In the genomic region with DNA sequence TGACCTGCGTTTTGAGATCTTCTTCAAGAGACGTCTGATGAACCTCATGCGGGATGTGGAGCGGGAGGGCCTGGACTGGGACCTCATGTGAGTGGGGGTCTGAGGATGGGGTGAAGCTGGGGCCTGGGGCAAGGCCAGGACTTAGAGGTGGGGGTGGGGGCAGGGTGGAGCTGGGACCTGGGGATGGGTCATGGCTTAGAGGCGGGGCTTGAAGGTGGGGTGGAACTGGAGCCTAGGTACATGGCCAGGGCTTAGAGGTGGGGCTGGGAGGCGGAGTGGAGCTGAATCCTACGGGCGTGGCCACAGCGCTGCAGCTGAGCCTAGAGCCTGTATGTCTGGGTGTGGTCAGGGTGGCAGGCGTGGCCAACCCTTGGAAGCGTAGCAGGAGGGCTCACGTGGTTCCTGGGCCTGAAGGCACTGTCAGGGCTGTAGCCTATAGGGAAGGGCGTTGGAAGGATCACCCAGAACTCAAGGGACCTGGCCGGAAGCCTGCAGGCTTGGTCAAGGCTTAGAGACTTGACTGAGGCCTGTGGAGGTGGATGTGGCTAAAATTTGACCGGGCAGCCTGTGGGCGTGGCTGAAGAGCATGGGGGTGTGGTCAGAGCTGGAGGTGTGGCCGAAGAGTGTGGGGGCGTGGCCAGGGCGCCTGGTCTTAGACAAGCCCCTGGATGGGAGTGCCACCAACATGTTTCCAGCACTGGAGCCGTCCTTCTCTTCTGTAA, we compare ENCODE assay signal across 8 cellular contexts. TPM values are rescaled to one million over a fixed set of nuclear protein-coding genes. Genes with fewer than 3 reads are reported as not detected.
DNase-seq lines count a peak whose midpoint lies in the region; ATAC-seq and TF ChIP-seq lines count a peak whose summit lies in the region.

No MANE protein-coding gene starts in this region.

- no peaks in the 10 kb centered on the region for H3K9me3 ChIP-seq in CD8-positive, alpha-beta T cell (ENCODE audit: low read length)
- H3K9me3 ChIP-seq in Peyer's patch = no peaks in the 10 kb centered on the region
- H3K9me3 ChIP-seq in lung (ENCODE audit: control insufficient read depth in 2 of 2, insufficient read depth in 1 of 2, low read length in 1 of 2) = no peaks in the 10 kb centered on the region

- no peaks in the 10 kb centered on the region for H3K27me3 Mint-ChIP-seq in CD8-positive, alpha-beta T cell (ENCODE audit: low read depth)
- no peaks in the 10 kb centered on the region for H3K27me3 Mint-ChIP-seq in chondrocyte (ENCODE audit: low read depth)

- DNase-seq in CD8-positive, alpha-beta T cell = no peak
- DNase-seq in H4 (ENCODE audit: low spot score) = peak; percentile 42
- DNase-seq in Peyer's patch = peak; percentile 45 to 80 (median 74)
- peak; percentile 33 for DNase-seq in cerebellum (ENCODE audit: low spot score)
- DNase-seq in lung (ENCODE audit: low spot score) = peak; percentile 54
- DNase-seq in chondrocyte (ENCODE audit: low spot score) = no peak

- no peak overlapping the region for H3K4me3 ChIP-seq in CD8-positive, alpha-beta T cell (ENCODE audit: low read depth, low read length)
- H3K4me3 ChIP-seq in Peyer's patch (no peak overlapping the region), lung (no peak overlapping the region)

- H3K36me3 ChIP-seq in CD8-positive, alpha-beta T cell (ENCODE audit: insufficient read depth, low read length) = peaks cover 29% of the 10 kb centered on the region
- H3K36me3 ChIP-seq in Peyer's patch = peaks cover 0 to 52% (median 0%) of the 10 kb centered on the region in 3 donors
- peaks cover 6 to 65% of the 10 kb centered on the region in 2 donors for H3K36me3 ChIP-seq in lung (ENCODE audit: control insufficient read depth in 2 of 2, insufficient read depth in 2 of 2, low read length in 2 of 2)

- H3K4me1 Mint-ChIP-seq in CD8-positive, alpha-beta T cell (ENCODE audit: low read depth) = no peaks in the 10 kb centered on the region
- no peaks in the 10 kb centered on the region for H3K4me1 Mint-ChIP-seq in chondrocyte (ENCODE audit: low read depth)

- peak; percentile 52 for ATAC-seq in CD8-positive, alpha-beta T cell
- ATAC-seq in lung (ENCODE audit: insufficient read depth, low FRiP score) (peak; percentile 60), GM19023 (IDR thresholded peaks at IDR 0.05; ENCODE audit: unreplicated experiment) (no peak), GM19397 (IDR thresholded peaks at IDR 0.05; ENCODE audit: unreplicated experiment) (no peak)

- H3K36me3 Mint-ChIP-seq in CD8-positive, alpha-beta T cell = peaks cover 59% of the 10 kb centered on the region
- peaks cover 36% of the 10 kb centered on the region for H3K36me3 Mint-ChIP-seq in chondrocyte (ENCODE audit: low read depth)

- H3K4me3 Mint-ChIP-seq in CD8-positive, alpha-beta T cell = no peak overlapping the region
- H3K4me3 Mint-ChIP-seq in chondrocyte (ENCODE audit: unreplicated experiment) = no peak overlapping the region

- H3K9me3 Mint-ChIP-seq in CD8-positive, alpha-beta T cell = no peaks in the 10 kb centered on the region
- no peaks in the 10 kb centered on the region for H3K9me3 Mint-ChIP-seq in chondrocyte (ENCODE audit: low read depth)

- no peak for TF ChIP-seq POLR2A in Peyer's patch (IDR thresholded peaks at IDR 0.05)

- POLR2A ChIA-PET in CD8-positive, alpha-beta T cell (lab: Charles Lee) = no interaction called here

- no peak for TF ChIP-seq CTCF in CD8-positive, alpha-beta T cell (IDR thresholded peaks at IDR 0.05)
- TF ChIP-seq CTCF in Peyer's patch (IDR thresholded peaks at IDR 0.05) (no peak), lung (IDR thresholded peaks at IDR 0.05; ENCODE audit: control extremely low read depth, extremely low read depth) (no peak), chondrocyte (IDR thresholded peaks at IDR 0.05) (no peak)

- no peaks in the 10 kb centered on the region for H3K4me1 ChIP-seq in CD8-positive, alpha-beta T cell (ENCODE audit: insufficient read depth, low read length)
- H3K4me1 ChIP-seq in Peyer's patch (no peaks in the 10 kb centered on the region), lung (ENCODE audit: control insufficient read depth in 2 of 2, insufficient read depth in 2 of 2, low read length in 2 of 2) (peaks cover 0 to 3% of the 10 kb centered on the region in 2 donors)

- H3K27ac Mint-ChIP-seq in CD8-positive, alpha-beta T cell = peak overlapping the region; percentile 55
- H3K27ac Mint-ChIP-seq in chondrocyte (ENCODE audit: unreplicated experiment) = no peak overlapping the region

- H3K27me3 ChIP-seq in CD8-positive, alpha-beta T cell (ENCODE audit: insufficient read depth, low read length) = no peaks in the 10 kb centered on the region
- no peaks in the 10 kb centered on the region for H3K27me3 ChIP-seq in Peyer's patch
- no peaks in the 10 kb centered on the region for H3K27me3 ChIP-seq in lung (ENCODE audit: control insufficient read depth, insufficient read depth)

- intact Hi-C loops in CD8-positive, alpha-beta T cell (cut with DNase I, micrococcal nuclease) = no loop called here

- 73 to 75% methylated on average over 20 of the region's 20 CpGs for WGBS in lung, 2 donors

- no peak overlapping the region for H3K27ac ChIP-seq in CD8-positive, alpha-beta T cell (ENCODE audit: low read depth, low read length)
- H3K27ac ChIP-seq in Peyer's patch = no peak overlapping the region
- no peak overlapping the region for H3K27ac ChIP-seq in lung (ENCODE audit: low read depth in 1 of 2, low read length in 1 of 2)

- CTCF ChIA-PET in CD8-positive, alpha-beta T cell (lab: Charles Lee) = interaction anchor here (0.6 to 1.5 kb wide), 4 partner anchors 83 to 358 kb away, joined by 3 to 4 read pairs (median 4); no protein-coding TSS in a partner anchor

RNA-seq across cellular contexts. Expression of gene COLGALT1, which starts 24.2 kb away (rescaled TPM):
- total RNA-seq in CD8-positive, alpha-beta T cell = 10 to 100 TPM; 22.7 to 26.3 TPM
- 89.9 and 95.2 TPM in 2 replicates for total RNA-seq in H4 (2014; rRNA removed; shearing (Covaris generic))
- 10 to 100 TPM; 24.7 to 79.2 (median 48.9) TPM for total RNA-seq in Peyer's patch
- 19.1 TPM for total RNA-seq in cerebellum
- 100 to 1,000 TPM in 1 of 2 donors, 10 to 100 TPM in 1; 39.9 to 129 TPM for total RNA-seq in lung
- 100 to 1,000 TPM in 1 of 2 donors, 10 to 100 TPM in 1; 63.3 to 107 TPM for polyA plus RNA-seq in lung
- 113 to 146 TPM (median 140 TPM) in 3 replicates for total RNA-seq in chondrocyte

Comparison
In these comparisons a context has a peak if more than half of its experiments do, and no peak if none do; other contexts are left out.
1. ATAC-seq: peak in CD8-positive, alpha-beta T cell (single experiment) and lung (single experiment); none in GM19023 (single experiment) and GM19397 (single experiment).
2. DNase-seq: peak in H4 (single experiment), Peyer's patch (3 of 3), cerebellum (single experiment) and lung (single experiment); none in CD8-positive, alpha-beta T cell (0 of 7) and chondrocyte (single experiment).